3 cellular contexts compared by ENCODE assay signal in the genomic region with DNA sequence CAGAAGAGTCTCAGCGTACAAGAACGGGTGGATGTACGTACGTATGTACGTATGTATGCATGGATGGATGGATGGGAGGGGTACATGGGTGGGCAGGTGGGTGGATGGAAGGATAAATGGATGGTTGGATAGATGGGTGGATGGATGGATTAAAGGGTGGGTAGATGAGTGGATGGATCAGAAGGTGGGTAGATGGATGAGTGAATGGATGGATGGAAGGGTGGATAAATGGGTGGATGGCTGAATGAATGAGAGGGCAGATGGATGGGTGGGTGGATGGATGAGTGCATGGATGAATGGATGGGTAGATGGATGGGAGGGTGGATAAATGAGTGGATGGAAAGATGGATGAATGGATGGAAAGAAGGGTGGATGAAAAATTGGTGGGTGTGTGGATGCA.
TF ChIP-seq lines count a peak whose summit lies in the region.

No MANE protein-coding gene starts in this region.

TF ChIP-seq in HepG2, 621 proteins besides CTCF, POLR2A, EP300 and RAD21:
- TF ChIP-seq, protein P1, sequence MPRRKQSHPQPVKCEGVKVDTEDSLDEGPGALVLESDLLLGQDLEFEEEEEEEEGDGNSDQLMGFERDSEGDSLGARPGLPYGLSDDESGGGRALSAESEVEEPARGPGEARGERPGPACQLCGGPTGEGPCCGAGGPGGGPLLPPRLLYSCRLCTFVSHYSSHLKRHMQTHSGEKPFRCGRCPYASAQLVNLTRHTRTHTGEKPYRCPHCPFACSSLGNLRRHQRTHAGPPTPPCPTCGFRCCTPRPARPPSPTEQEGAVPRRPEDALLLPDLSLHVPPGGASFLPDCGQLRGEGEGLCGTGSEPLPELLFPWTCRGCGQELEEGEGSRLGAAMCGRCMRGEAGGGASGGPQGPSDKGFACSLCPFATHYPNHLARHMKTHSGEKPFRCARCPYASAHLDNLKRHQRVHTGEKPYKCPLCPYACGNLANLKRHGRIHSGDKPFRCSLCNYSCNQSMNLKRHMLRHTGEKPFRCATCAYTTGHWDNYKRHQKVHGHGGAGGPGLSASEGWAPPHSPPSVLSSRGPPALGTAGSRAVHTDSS (CRISPR knock-in tag; conservative IDR thresholded peaks at IDR 0.05) = no peak
- TF ChIP-seq ZNF432 (CRISPR knock-in tag; IDR thresholded peaks at IDR 0.05; ENCODE audit: borderline replicate concordance) (no peak), FOXP1 (IDR thresholded peaks at IDR 0.05) (0 out of 2 replicates have a peak, but pooled peaks have one; percentile 18), FOXP1 (CRISPR knock-in tag; IDR thresholded peaks at IDR 0.05) (no peak), BRD4 (CRISPR knock-in tag; IDR thresholded peaks at IDR 0.05) (no peak), ATM (IDR thresholded peaks at IDR 0.05; ENCODE audit: borderline replicate concordance) (0 out of 2 replicates have a peak, but pooled peaks have one; percentile 16), ZNF572 (CRISPR knock-in tag; IDR thresholded peaks at IDR 0.05) (no peak), NONO (IDR thresholded peaks at IDR 0.05) (0 out of 2 replicates have a peak, but pooled peaks have one; percentile 9), NONO (CRISPR knock-in tag; conservative IDR thresholded peaks at IDR 0.05) (no peak), PLRG1 (conservative IDR thresholded peaks at IDR 0.05) (peak; percentile 23; the same call in 1 of the 2 replicates), ATF7 (IDR thresholded peaks at IDR 0.05) (0 out of 2 replicates have a peak, but pooled peaks have one; percentile 12), ATF7 (CRISPR knock-in tag; IDR thresholded peaks at IDR 0.05) (no peak), ZNF577 (CRISPR knock-in tag; IDR thresholded peaks at IDR 0.05; ENCODE audit: borderline replicate concordance, low read depth) (no peak), SP1 (IDR thresholded peaks at IDR 0.05) (peak; percentile 27; the same call in 1 of the 2 replicates), SP1 (CRISPR knock-in tag; IDR thresholded peaks at IDR 0.05) (no peak), SRF (IDR thresholded peaks at IDR 0.05; ENCODE audit: low read depth, low read length) (no peak)
- TF ChIP-seq, protein P2, sequence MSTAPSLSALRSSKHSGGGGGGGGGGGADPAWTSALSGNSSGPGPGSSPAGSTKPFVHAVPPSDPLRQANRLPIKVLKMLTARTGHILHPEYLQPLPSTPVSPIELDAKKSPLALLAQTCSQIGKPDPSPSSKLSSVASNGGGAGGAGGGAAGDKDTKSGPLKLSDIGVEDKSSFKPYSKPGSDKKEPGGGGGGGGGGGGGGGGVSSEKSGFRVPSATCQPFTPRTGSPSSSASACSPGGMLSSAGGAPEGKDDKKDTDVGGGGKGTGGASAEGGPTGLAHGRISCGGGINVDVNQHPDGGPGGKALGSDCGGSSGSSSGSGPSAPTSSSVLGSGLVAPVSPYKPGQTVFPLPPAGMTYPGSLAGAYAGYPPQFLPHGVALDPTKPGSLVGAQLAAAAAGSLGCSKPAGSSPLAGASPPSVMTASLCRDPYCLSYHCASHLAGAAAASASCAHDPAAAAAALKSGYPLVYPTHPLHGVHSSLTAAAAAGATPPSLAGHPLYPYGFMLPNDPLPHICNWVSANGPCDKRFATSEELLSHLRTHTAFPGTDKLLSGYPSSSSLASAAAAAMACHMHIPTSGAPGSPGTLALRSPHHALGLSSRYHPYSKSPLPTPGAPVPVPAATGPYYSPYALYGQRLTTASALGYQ (CRISPR knock-in tag; IDR thresholded peaks at IDR 0.05) = no peak

TF ChIP-seq in HEK293, 187 proteins besides CTCF, POLR2A, EP300 and RAD21:
- no peak for TF ChIP-seq ZNF530 (tag by site-specific recombination; IDR thresholded peaks at IDR 0.05; ENCODE audit: low read depth)
- TF ChIP-seq ZNF366 (tag by site-specific recombination; conservative IDR thresholded peaks at IDR 0.05) = peak; percentile 91
- TF ChIP-seq ZNF302 (tag by site-specific recombination; IDR thresholded peaks at IDR 0.05; ENCODE audit: low read depth) = no peak
- TF ChIP-seq EGR2 (tag by site-specific recombination; IDR thresholded peaks at IDR 0.05; ENCODE audit: low read depth) = peak; percentile 99
- peak; percentile 81 for TF ChIP-seq ZFHX2 (tag by site-specific recombination; conservative IDR thresholded peaks at IDR 0.05)
- no peak for TF ChIP-seq ZNF175 (tag by site-specific recombination; IDR thresholded peaks at IDR 0.05)
- peak; percentile 98 for TF ChIP-seq ZBTB17 (tag by site-specific recombination; IDR thresholded peaks at IDR 0.05)
- TF ChIP-seq, protein P3, sequence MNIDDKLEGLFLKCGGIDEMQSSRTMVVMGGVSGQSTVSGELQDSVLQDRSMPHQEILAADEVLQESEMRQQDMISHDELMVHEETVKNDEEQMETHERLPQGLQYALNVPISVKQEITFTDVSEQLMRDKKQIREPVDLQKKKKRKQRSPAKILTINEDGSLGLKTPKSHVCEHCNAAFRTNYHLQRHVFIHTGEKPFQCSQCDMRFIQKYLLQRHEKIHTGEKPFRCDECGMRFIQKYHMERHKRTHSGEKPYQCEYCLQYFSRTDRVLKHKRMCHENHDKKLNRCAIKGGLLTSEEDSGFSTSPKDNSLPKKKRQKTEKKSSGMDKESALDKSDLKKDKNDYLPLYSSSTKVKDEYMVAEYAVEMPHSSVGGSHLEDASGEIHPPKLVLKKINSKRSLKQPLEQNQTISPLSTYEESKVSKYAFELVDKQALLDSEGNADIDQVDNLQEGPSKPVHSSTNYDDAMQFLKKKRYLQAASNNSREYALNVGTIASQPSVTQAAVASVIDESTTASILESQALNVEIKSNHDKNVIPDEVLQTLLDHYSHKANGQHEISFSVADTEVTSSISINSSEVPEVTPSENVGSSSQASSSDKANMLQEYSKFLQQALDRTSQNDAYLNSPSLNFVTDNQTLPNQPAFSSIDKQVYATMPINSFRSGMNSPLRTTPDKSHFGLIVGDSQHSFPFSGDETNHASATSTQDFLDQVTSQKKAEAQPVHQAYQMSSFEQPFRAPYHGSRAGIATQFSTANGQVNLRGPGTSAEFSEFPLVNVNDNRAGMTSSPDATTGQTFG (tag by site-specific recombination; IDR thresholded peaks at IDR 0.05; ENCODE audit: borderline replicate concordance) = 0 out of 2 replicates have a peak, but pooled peaks have one; percentile 20
- no peak for TF ChIP-seq ZNF658 (tag by site-specific recombination; IDR thresholded peaks at IDR 0.05)

TF ChIP-seq in K562, 482 proteins besides CTCF, POLR2A, EP300 and RAD21:
- TF ChIP-seq, protein P4, sequence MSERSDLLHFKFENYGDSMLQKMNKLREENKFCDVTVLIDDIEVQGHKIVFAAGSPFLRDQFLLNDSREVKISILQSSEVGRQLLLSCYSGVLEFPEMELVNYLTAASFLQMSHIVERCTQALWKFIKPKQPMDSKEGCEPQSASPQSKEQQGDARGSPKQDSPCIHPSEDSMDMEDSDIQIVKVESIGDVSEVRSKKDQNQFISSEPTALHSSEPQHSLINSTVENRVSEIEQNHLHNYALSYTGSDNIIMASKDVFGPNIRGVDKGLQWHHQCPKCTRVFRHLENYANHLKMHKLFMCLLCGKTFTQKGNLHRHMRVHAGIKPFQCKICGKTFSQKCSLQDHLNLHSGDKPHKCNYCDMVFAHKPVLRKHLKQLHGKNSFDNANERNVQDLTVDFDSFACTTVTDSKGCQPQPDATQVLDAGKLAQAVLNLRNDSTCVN (CRISPR knock-in tag; IDR thresholded peaks at IDR 0.05) = 0 out of 2 replicates have a peak, but pooled peaks have one; percentile 35
- TF ChIP-seq C11orf30 (IDR thresholded peaks at IDR 0.05; ENCODE audit: low read depth) (no peak), SMAD2 (IDR thresholded peaks at IDR 0.05; ENCODE audit: low read depth, low read length) (no peak), CBFA2T2 (conservative IDR thresholded peaks at IDR 0.05) (no peak)
